ENCODE assay signal across 13 cellular contexts in genomic region chr7:134834689-134835462, GRCh38. TPM values are rescaled to one million over a fixed set of nuclear protein-coding genes. Genes with fewer than 3 reads are reported as not detected.
DNase-seq lines count a peak whose midpoint lies in the region; ATAC-seq, FAIRE-seq and TF ChIP-seq lines count a peak whose summit lies in the region.
"Had no signal": no experiment of that assay in that cellular context is flagged by ENCODE, and none has a peak within 500 bp of the region (broad histone marks: within the 10 kb centered on the region; RNA-seq: fewer than 3 reads in every experiment).

No MANE protein-coding gene starts in this region.

- peaks cover 94% of the 10 kb centered on the region for H3K4me1 ChIP-seq in left ventricle myocardium inferior
- no peaks in the 10 kb centered on the region for H3K4me1 ChIP-seq in Karpas-422 (ENCODE audit: low read length)
- H3K4me1 ChIP-seq: BLaER1 had no signal

- no peaks in the 10 kb centered on the region for H4K20me1 ChIP-seq in Karpas-422 (ENCODE audit: insufficient read depth, low read depth, low read length)

- H3K4me3 ChIP-seq in bronchial epithelial cell (ENCODE audit: low read depth, low read length) (no peak overlapping the region), left ventricle myocardium inferior (no peak overlapping the region), Karpas-422 (ENCODE audit: low read length) (no peak overlapping the region)
- H3K4me3 ChIP-seq: BLaER1 had no signal

- no peaks in the 10 kb centered on the region for H3K36me3 ChIP-seq in bronchial epithelial cell (ENCODE audit: control insufficient read depth, insufficient read depth, low read length)
- no peaks in the 10 kb centered on the region for H3K36me3 ChIP-seq in left ventricle myocardium inferior
- H3K36me3 ChIP-seq in Karpas-422 (ENCODE audit: insufficient read depth, low read length): no peaks in the 10 kb centered on the region

- H3K27me3 ChIP-seq in bronchial epithelial cell (ENCODE audit: control insufficient read depth, insufficient read depth, low read length): no peaks in the 10 kb centered on the region
- no peaks in the 10 kb centered on the region for H3K27me3 ChIP-seq in left ventricle myocardium inferior (ENCODE audit: low read depth)
- H3K27me3 ChIP-seq in Karpas-422 (ENCODE audit: low read length): no peaks in the 10 kb centered on the region
- H3K27me3 ChIP-seq: BLaER1 had no signal

- no peaks in the 10 kb centered on the region for H3K79me2 ChIP-seq in Karpas-422 (ENCODE audit: low read length)

- no peaks in the 10 kb centered on the region for H3K9me2 ChIP-seq in Karpas-422 (replicated peaks; ENCODE audit: insufficient read depth, low read length)

- intact Hi-C loops in left ventricle myocardium inferior (cut with micrococcal nuclease): no loop called here

- H3K36me3 Mint-ChIP-seq in activated CD8-positive, alpha-beta T cell treated with anti-CD3 and anti-CD28 coated beads, Interleukin-2, amount 10 ng/mL, durations not matched to agents 7 days and 5 days (ENCODE audit: low read depth): no peaks in the 10 kb centered on the region

- H3K9me3 ChIP-seq in left ventricle myocardium inferior (replicated peaks): no peaks in the 10 kb centered on the region
- H3K9me3 ChIP-seq in Karpas-422 (ENCODE audit: low read length): no peaks in the 10 kb centered on the region
- H3K9me3 ChIP-seq: BLaER1 had no signal

- H2AFZ ChIP-seq in Karpas-422 (ENCODE audit: low read length): no peak overlapping the region

- POLR2A ChIA-PET in activated CD8-positive, alpha-beta T cell treated with anti-CD3 and anti-CD28 coated beads, Interleukin-2, amount 10 ng/mL, durations not matched to agents 7 days and 5 days (lab: Charles Lee): no interaction called here

- no peaks in the 10 kb centered on the region for H3K9me3 Mint-ChIP-seq in activated CD8-positive, alpha-beta T cell treated with anti-CD3 and anti-CD28 coated beads, Interleukin-2, amount 10 ng/mL, durations not matched to agents 7 days and 5 days (ENCODE audit: insufficient read depth)
- H3K9me3 Mint-ChIP-seq: T-cell had no signal

- no peak for ATAC-seq in activated CD8-positive, alpha-beta T cell treated with anti-CD3 and anti-CD28 coated beads, Interleukin-2, amount 10 ng/mL, durations not matched to agents 7 days and 5 days
- no peak for ATAC-seq in GM21447 (IDR thresholded peaks at IDR 0.05; ENCODE audit: unreplicated experiment)
- ATAC-seq: T-cell had no signal

- no peaks in the 10 kb centered on the region for H3K4me1 Mint-ChIP-seq in activated CD8-positive, alpha-beta T cell treated with anti-CD3 and anti-CD28 coated beads, Interleukin-2, amount 10 ng/mL, durations not matched to agents 7 days and 5 days (ENCODE audit: low read depth)
- H3K4me1 Mint-ChIP-seq: T-cell had no signal

- H3K27me3 Mint-ChIP-seq in activated CD8-positive, alpha-beta T cell treated with anti-CD3 and anti-CD28 coated beads, Interleukin-2, amount 10 ng/mL, durations not matched to agents 7 days and 5 days (ENCODE audit: low read depth): no peaks in the 10 kb centered on the region
- H3K27me3 Mint-ChIP-seq: T-cell had no signal

- peak overlapping the region; percentile 75 for H3K27ac ChIP-seq in left ventricle myocardium inferior (replicated peaks)
- H3K27ac ChIP-seq in Karpas-422 (ENCODE audit: low read length): no peak overlapping the region
- H3K27ac ChIP-seq: BLaER1 had no signal

- FAIRE-seq in bronchial epithelial cell (lab: Jason Lieb, UNC): peak; percentile 23
- FAIRE-seq: frontal cortex had no signal

- CTCF ChIA-PET in activated CD8-positive, alpha-beta T cell treated with anti-CD3 and anti-CD28 coated beads, Interleukin-2, amount 10 ng/mL, durations not matched to agents 7 days and 5 days (lab: Charles Lee): no interaction called here

- TF ChIP-seq CTCF in bronchial epithelial cell (IDR thresholded peaks at IDR 0.05; ENCODE audit: insufficient read depth, low read length, severe bottlenecking) (no peak), left ventricle myocardium inferior (IDR thresholded peaks at IDR 0.05; ENCODE audit: borderline replicate concordance) (no peak)

- H3K4me3 Mint-ChIP-seq in activated CD8-positive, alpha-beta T cell treated with anti-CD3 and anti-CD28 coated beads, Interleukin-2, amount 10 ng/mL, durations not matched to agents 7 days and 5 days: no peak overlapping the region
- H3K4me3 Mint-ChIP-seq: T-cell had no signal

- no peak overlapping the region for H3K9ac ChIP-seq in Karpas-422 (ENCODE audit: low read length)
- H3K9ac ChIP-seq: BLaER1 had no signal

- H3K4me2 ChIP-seq in Karpas-422 (ENCODE audit: low read depth, low read length, poor library complexity, severe bottlenecking): no peak overlapping the region
- H3K4me2 ChIP-seq: BLaER1 had no signal

- DNase-seq in GM03348 (ENCODE audit: low spot score) (peak; percentile 13), bronchial epithelial cell (ENCODE audit: low read depth) (no peak), left ventricle myocardium inferior (no peak), renal cortical epithelial cell (ENCODE audit: low read depth) (peak; percentile 51), epidermal melanocyte (ENCODE audit: insufficient read length, low spot score) (no peak), Karpas-422 (no peak)
- DNase-seq in activated CD8-positive, alpha-beta T cell treated with anti-CD3 and anti-CD28 coated beads, Interleukin-2, amount 10 ng/mL, durations not matched to agents 7 days and 5 days: no peak
- DNase-seq: amniotic stem cell; stimulated activated CD4-positive, alpha-beta T cell treated with anti-CD3 and anti-CD28 coated beads, Interleukin-12 subunit alpha, Interleukin-12 subunit beta, amount 100 ng/mL, for 4 hours; T-cell had no signal

- H3K27ac Mint-ChIP-seq in activated CD8-positive, alpha-beta T cell treated with anti-CD3 and anti-CD28 coated beads, Interleukin-2, amount 10 ng/mL, durations not matched to agents 7 days and 5 days: no peak overlapping the region
- H3K27ac Mint-ChIP-seq: T-cell had no signal

RNA-seq across cellular contexts. Expression of gene CALD1, which starts 55.4 kb away (rescaled TPM):
- total RNA-seq in bronchial epithelial cell (71.3 and 102 TPM in 2 replicates), left ventricle myocardium inferior (122 TPM), renal cortical epithelial cell (155 and 181 TPM in 2 replicates)
- total RNA-seq in Karpas-422 (2014; rRNA removed; shearing (Covaris generic); ENCODE audit: low replicate concordance): 1.0 TPM in 1 of 2 replicates, not detected in the other
- under 1 TPM in 1 of 2 experiments, not detected in 1; 0.55 TPM for total RNA-seq in activated CD8-positive, alpha-beta T cell treated with anti-CD3 and anti-CD28 coated beads, Interleukin-2, amount 10 ng/mL, durations not matched to agents 7 days and 5 days

Comparison
In these comparisons a context has a peak if more than half of its experiments do, and no peak if none do; other contexts are left out.
1. DNase-seq: peak in GM03348 (single experiment) and renal cortical epithelial cell (single experiment); none in bronchial epithelial cell (single experiment), left ventricle myocardium inferior (single experiment), epidermal melanocyte (single experiment), Karpas-422 (single experiment) and activated CD8-positive, alpha-beta T cell treated with anti-CD3 and anti-CD28 coated beads, Interleukin-2, amount 10 ng/mL, durations not matched to agents 7 days and 5 days (single experiment).
2. RNA of gene CALD1, which starts 55.4 kb away (total RNA-seq): 155 to 181 TPM in renal cortical epithelial cell, 122 TPM in left ventricle myocardium inferior (single experiment) and 71.3 to 102 TPM in bronchial epithelial cell; 1.0 TPM in Karpas-422 and 0.55 TPM in activated CD8-positive, alpha-beta T cell treated with anti-CD3 and anti-CD28 coated beads, Interleukin-2, amount 10 ng/mL, durations not matched to agents 7 days and 5 days; every median in the first group is over 10 times any median in the second.